Comparison of ENCODE assay signal across 18 cellular contexts in genomic region chr21:39221282-39221996, GRCh38.
"Had no signal": no experiment of that assay in that cellular context is flagged by ENCODE, and none has a peak within 500 bp of the region (broad histone marks: within the 10 kb centered on the region; RNA-seq: fewer than 3 reads in every experiment).

No MANE protein-coding gene starts in this region.

- H3K27ac ChIP-seq: brain microvascular endothelial cell, gastroesophageal sphincter, heart right ventricle, WERI-Rb-1 had no signal

- H3K4me3 ChIP-seq: gastroesophageal sphincter, heart right ventricle had no signal

- H3K4me1 ChIP-seq: gastroesophageal sphincter had no signal

- ATAC-seq: effector memory CD8-positive, alpha-beta T cell; gastroesophageal sphincter had no signal

- H3K27me3 Mint-ChIP-seq: dendritic cell treated with granulocyte-macrophage colony-stimulating factor and Interleukin-4, amounts not matched to agents 40 ng/mL and 50 ng/mL, for 4 days; effector memory CD8-positive, alpha-beta T cell had no signal

- H3K27ac Mint-ChIP-seq: dendritic cell treated with granulocyte-macrophage colony-stimulating factor and Interleukin-4, amounts not matched to agents 40 ng/mL and 50 ng/mL, for 4 days; nephron; T-helper 1 cell treated with Interleukin-12 subunit alpha and Interleukin-12 subunit beta and Interleukin-4 antibody, amounts not matched to agents 30 μg/mL and 1 μg/mL, for 36 hours had no signal

- H3K4me3 Mint-ChIP-seq: dendritic cell treated with granulocyte-macrophage colony-stimulating factor and Interleukin-4, amounts not matched to agents 40 ng/mL and 50 ng/mL, for 4 days; effector memory CD8-positive, alpha-beta T cell; nephron; T-helper 1 cell treated with Interleukin-12 subunit alpha and Interleukin-12 subunit beta and Interleukin-4 antibody, amounts not matched to agents 30 μg/mL and 1 μg/mL, for 36 hours had no signal

- DNase-seq: activated CD4-positive, alpha-beta T cell treated with anti-CD3 and anti-CD28 coated beads for 4 hours; activated naive CD4-positive, alpha-beta T cell treated with Interleukin-2 at 50 U/mL for 16 hours; anterior cingulate cortex; brain microvascular endothelial cell; effector memory CD8-positive, alpha-beta T cell; erythroblast; heart right ventricle; nucleus accumbens; posterior cingulate gyrus; stimulated activated CD4-positive, alpha-beta T cell treated with anti-CD3 and anti-CD28 coated beads, Interleukin-15, amount 100 ng/mL, for 24 hours; stimulated activated CD4-positive, alpha-beta T cell treated with anti-CD3 and anti-CD28 coated beads, Interleukin-4, amount 100 ng/mL, for 1 hour; stimulated activated naive CD4-positive, alpha-beta T cell; trophoblast cell; WERI-Rb-1 had no signal

- H3K27me3 ChIP-seq: brain microvascular endothelial cell, gastroesophageal sphincter, heart right ventricle had no signal

- H3K9me3 ChIP-seq: gastroesophageal sphincter, heart right ventricle had no signal

- H3K9me3 Mint-ChIP-seq: dendritic cell treated with granulocyte-macrophage colony-stimulating factor and Interleukin-4, amounts not matched to agents 40 ng/mL and 50 ng/mL, for 4 days; effector memory CD8-positive, alpha-beta T cell; nephron; T-helper 1 cell treated with Interleukin-12 subunit alpha and Interleukin-12 subunit beta and Interleukin-4 antibody, amounts not matched to agents 30 μg/mL and 1 μg/mL, for 36 hours had no signal
